1 cellular context compared by ENCODE assay signal in genomic region chr4:118824141-118824540, GRCh38.
TF ChIP-seq lines count a peak whose summit lies in the region.

No MANE protein-coding gene starts in this region.

TF ChIP-seq in WTC11, 78 proteins besides CTCF, POLR2A, EP300 and RAD21 (continued from another document):
- TF ChIP-seq E2F1 (CRISPR knock-in tag; IDR thresholded peaks at IDR 0.05) = no peak
- TF ChIP-seq ZBTB21 (CRISPR knock-in tag; IDR thresholded peaks at IDR 0.05; ENCODE audit: borderline replicate concordance) = no peak
- no peak for TF ChIP-seq ATF1 (CRISPR knock-in tag; IDR thresholded peaks at IDR 0.05)
- no peak for TF ChIP-seq GTF2I (CRISPR knock-in tag; conservative IDR thresholded peaks at IDR 0.05)
